20 cellular contexts compared by ENCODE assay signal in genomic region chr5:19498852-19499251, GRCh38.
A peak's percentile ranks its signal among the peaks of the same experiment; 100 is the strongest.
DNase-seq lines count a peak whose midpoint lies in the region; ATAC-seq and TF ChIP-seq lines count a peak whose summit lies in the region.
"Had no signal": no experiment of that assay in that cellular context is flagged by ENCODE, and none has a peak within 500 bp of the region (broad histone marks: within the 10 kb centered on the region; RNA-seq: fewer than 3 reads in every experiment).

No MANE protein-coding gene starts in this region.

- H3K9me3 Mint-ChIP-seq in WTC11, result no peaks in the 10 kb centered on the region

- POLR2A ChIA-PET in WTC11 (lab: Charles Lee), result no interaction called here

- CTCF ChIA-PET in WTC11 (lab: Charles Lee), result no interaction called here

- H3K4me3 Mint-ChIP-seq in WTC11, result no peak overlapping the region
- H3K4me3 Mint-ChIP-seq: IgD-negative memory B cell had no signal

- DNase-seq in G401 (ENCODE audit: low spot score) (peak; percentile 47), NCI-H69 (lab: John Stamatoyannopoulos, UW) (peak; percentile 8), WTC11 (ENCODE audit: low spot score) (no peak), cerebellar nuclear complex (lab: John Stamatoyannopoulos, UW) (no peak), ureter (ENCODE audit: low spot score) (no peak)
- DNase-seq: BE2C; DMS79; GM23248; HCEC 1CT; NCI-H1417 treated with DMSO at 0.1 percent for 48 hours; NCI-H187 treated with DMSO at 0.1 percent for 48 hours; NCI-H2107; NCI-H446 treated with DMSO at 0.1 percent for 48 hours; NCI-H526 treated with DMSO at 0.1 percent for 48 hours; NK-92 treated with Interleukin-12 subunit alpha and Interleukin-12 subunit beta, amount 100 ng/mL, for 24 hours had no signal

- H3K36me3 Mint-ChIP-seq in WTC11, result no peaks in the 10 kb centered on the region
- H3K36me3 Mint-ChIP-seq: IgD-negative memory B cell had no signal

- in situ Hi-C loops in G401 (cut with HindIII; ENCODE audit: low sequenced_read_pairs), result no loop called here

- no peak for ATAC-seq in WTC11
- peak; percentile 93 for ATAC-seq in esophagus mucosa
- ATAC-seq in GM21390 (IDR thresholded peaks at IDR 0.05; ENCODE audit: unreplicated experiment), result no peak
- ATAC-seq: A549, Right ventricle myocardium inferior had no signal

- TF ChIP-seq CTCF in WTC11 (IDR thresholded peaks at IDR 0.05), result no peak

- H3K27ac Mint-ChIP-seq in WTC11, result peak overlapping the region; percentile 4; the same call in 1 of the 2 replicates
- H3K27ac Mint-ChIP-seq: IgD-negative memory B cell had no signal

- no peaks in the 10 kb centered on the region for H3K27me3 Mint-ChIP-seq in WTC11 (ENCODE audit: low read depth)
- H3K27me3 Mint-ChIP-seq: IgD-negative memory B cell had no signal

- no peaks in the 10 kb centered on the region for H3K4me1 Mint-ChIP-seq in WTC11
- H3K4me1 Mint-ChIP-seq: IgD-negative memory B cell had no signal

TF ChIP-seq in WTC11, 78 proteins besides CTCF, POLR2A, EP300 and RAD21:
- TF ChIP-seq ZNF671 (CRISPR knock-in tag; IDR thresholded peaks at IDR 0.05) (no peak), ERG (CRISPR knock-in tag; IDR thresholded peaks at IDR 0.05) (no peak), SOX15 (CRISPR knock-in tag; IDR thresholded peaks at IDR 0.05) (no peak), CDX4 (CRISPR knock-in tag; IDR thresholded peaks at IDR 0.05; ENCODE audit: borderline replicate concordance) (no peak), IRF2 (CRISPR knock-in tag; IDR thresholded peaks at IDR 0.05; ENCODE audit: borderline replicate concordance, low read depth) (no peak), NR3C1 (CRISPR knock-in tag; conservative IDR thresholded peaks at IDR 0.05; ENCODE audit: low read depth) (no peak)

Comparison
In these comparisons a context has a peak if more than half of its experiments do, and no peak if none do; other contexts are left out.
1. DNase-seq: peak in G401 (single experiment) and NCI-H69 (single experiment); none in WTC11 (single experiment), cerebellar nuclear complex (0 of 2) and ureter (single experiment).